28 cellular contexts compared by ENCODE assay signal in genomic region chr2:134694411-134694810, GRCh38. TPM values are rescaled to one million over a fixed set of nuclear protein-coding genes. Genes with fewer than 3 reads are reported as not detected.
DNase-seq lines count a peak whose midpoint lies in the region; ATAC-seq lines count a peak whose summit lies in the region.
"Had no signal": no experiment of that assay in that cellular context is flagged by ENCODE, and none has a peak within 500 bp of the region (broad histone marks: within the 10 kb centered on the region; RNA-seq: fewer than 3 reads in every experiment).

No MANE protein-coding gene starts in this region.

- H3K27me3 Mint-ChIP-seq in T-helper 17 cell, result peaks cover 31% of the 10 kb centered on the region
- H3K27me3 Mint-ChIP-seq: B cell had no signal

- H3K36me3 Mint-ChIP-seq in T-helper 17 cell (ENCODE audit: low read depth), result peaks cover 2% of the 10 kb centered on the region
- H3K36me3 Mint-ChIP-seq: CD14-positive monocyte; CD4-positive, alpha-beta memory T cell; CD4-positive, CD25-positive, alpha-beta regulatory T cell; CD8-positive, alpha-beta T cell had no signal

- DNase-seq in T-helper 17 cell, result no peak
- DNase-seq: 8988T; ACHN; AML-193; BE2C; C1 segment of cervical spinal cord; Caco-2; Calu3; CD4-positive, alpha-beta memory T cell; CD4-positive, alpha-beta T cell; CD4-positive, CD25-positive, alpha-beta regulatory T cell; CD8-positive, alpha-beta memory T cell; CD8-positive, alpha-beta T cell; COR-L47; DMS 273 treated with DMSO at 0.1 percent for 48 hours; DMS153; DMS53; DMS79; DMS79 treated with DMSO at 0.1 percent for 48 hours; DND-41; EL had no signal

- no peaks in the 10 kb centered on the region for H3K9me3 ChIP-seq in T-helper 17 cell (ENCODE audit: control insufficient read depth, low read length, poor library complexity, severe bottlenecking)
- H3K9me3 ChIP-seq: A549; BE2C; BLaER1; BLaER1 treated with 17β-estradiol and CSF1 and Interleukin-3, amounts not matched to agents 10 nM and 100 nM; Caco-2 had no signal

- peaks cover 2% of the 10 kb centered on the region for H3K4me1 Mint-ChIP-seq in T-helper 17 cell
- H3K4me1 Mint-ChIP-seq: CD14-positive monocyte; CD4-positive, alpha-beta memory T cell; CD4-positive, CD25-positive, alpha-beta regulatory T cell; CD8-positive, alpha-beta memory T cell had no signal

- ATAC-seq in T-helper 17 cell (no peak), HG03139 (IDR thresholded peaks at IDR 0.05; ENCODE audit: unreplicated experiment) (no peak)
- ATAC-seq: A549; CD8-positive, alpha-beta T cell had no signal

- H3K27ac Mint-ChIP-seq in T-helper 17 cell, result peak overlapping the region; percentile 19
- H3K27ac Mint-ChIP-seq: B cell; CD14-positive monocyte; CD4-positive, alpha-beta T cell; CD4-positive, CD25-positive, alpha-beta regulatory T cell; CD8-positive, alpha-beta memory T cell; CD8-positive, alpha-beta T cell had no signal

- H3K4me3 Mint-ChIP-seq in T-helper 17 cell, result no peak overlapping the region
- H3K4me3 Mint-ChIP-seq: B cell; CD14-positive monocyte; CD4-positive, alpha-beta memory T cell; CD4-positive, alpha-beta T cell; CD4-positive, CD25-positive, alpha-beta regulatory T cell; CD8-positive, alpha-beta memory T cell; CD8-positive, alpha-beta T cell had no signal

RNA-seq across cellular contexts. Expression of gene TMEM163, which starts 24.4 kb away (rescaled TPM):
- 1 to 10 TPM in 1 of 2 donors, under 1 TPM in 1; 0.57 to 1.3 TPM for total RNA-seq in T-helper 17 cell
- total RNA-seq: A673; CD4-positive, alpha-beta memory T cell; CD8-positive, alpha-beta memory T cell had no signal
